Comparison of ENCODE assay signal across 9 cellular contexts in the genomic region with DNA sequence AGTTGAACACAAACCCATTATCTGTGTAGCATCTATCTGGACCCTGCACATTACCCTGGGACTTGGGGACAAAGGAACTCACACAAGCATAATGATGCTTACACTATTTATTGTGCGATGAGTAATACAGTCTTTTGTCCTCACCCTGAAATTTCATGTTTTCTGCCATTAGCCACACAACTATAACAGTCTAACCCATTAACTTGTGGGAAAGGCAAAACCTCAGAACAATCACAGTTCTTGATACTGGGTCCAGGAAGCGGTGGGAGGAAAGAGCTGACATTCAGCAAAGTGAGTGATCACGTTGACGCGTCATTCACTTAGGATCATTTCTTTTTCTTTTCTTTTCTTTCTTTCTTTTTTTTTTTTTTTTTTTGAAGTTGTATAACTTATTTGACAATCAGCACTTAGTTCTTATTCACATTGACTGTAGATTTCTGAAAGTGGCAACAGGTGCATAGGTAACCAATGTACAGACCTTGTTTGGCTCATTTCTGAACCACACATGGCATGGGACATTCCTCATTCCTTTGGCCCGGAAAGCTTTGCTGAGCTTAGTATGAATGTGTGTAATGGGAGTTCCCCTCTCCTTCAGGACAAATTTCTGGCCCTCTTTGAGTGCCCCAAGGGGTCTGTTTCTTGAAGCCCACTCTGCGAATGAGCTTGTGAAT.
A peak's percentile ranks its signal among the peaks of the same experiment; 100 is the strongest.
DNase-seq lines count a peak whose midpoint lies in the region; ATAC-seq and TF ChIP-seq lines count a peak whose summit lies in the region.
"Had no signal": no experiment of that assay in that cellular context is flagged by ENCODE, and none has a peak within 500 bp of the region (broad histone marks: within the 10 kb centered on the region; RNA-seq: fewer than 3 reads in every experiment).

No MANE protein-coding gene starts in this region.

- no peaks in the 10 kb centered on the region for H3K9me3 Mint-ChIP-seq in activated naive CD4-positive, alpha-beta T cell treated with anti-CD3 and anti-CD28 coated beads, Interleukin-2, amount 10 ng/mL, durations not matched to agents 7 days and 5 days

- H3K36me3 Mint-ChIP-seq in activated naive CD4-positive, alpha-beta T cell treated with anti-CD3 and anti-CD28 coated beads, Interleukin-2, amount 10 ng/mL, durations not matched to agents 7 days and 5 days: no peaks in the 10 kb centered on the region

- intact Hi-C loops in left lung (cut with DNase I): no loop called here

- H3K27me3 Mint-ChIP-seq in activated naive CD4-positive, alpha-beta T cell treated with anti-CD3 and anti-CD28 coated beads, Interleukin-2, amount 10 ng/mL, durations not matched to agents 7 days and 5 days: peaks cover 6% of the 10 kb centered on the region

- no peaks in the 10 kb centered on the region for H3K9me3 ChIP-seq in left lung

- no peaks in the 10 kb centered on the region for H3K4me1 ChIP-seq in left lung

- H3K27ac Mint-ChIP-seq in activated naive CD4-positive, alpha-beta T cell treated with anti-CD3 and anti-CD28 coated beads, Interleukin-2, amount 10 ng/mL, durations not matched to agents 7 days and 5 days: peak overlapping the region; percentile 15

- H3K36me3 ChIP-seq in left lung: no peaks in the 10 kb centered on the region

- in situ Hi-C loops in G401 (cut with HindIII; ENCODE audit: low sequenced_read_pairs): no loop called here

- DNase-seq in DMS53 treated with DMSO at 0.1 percent for 48 hours (lab: John Stamatoyannopoulos, UW; ENCODE audit: unreplicated experiment): peak; percentile 7
- DNase-seq in activated naive CD4-positive, alpha-beta T cell treated with anti-CD3 and anti-CD28 coated beads, Interleukin-2, amount 10 ng/mL, durations not matched to agents 7 days and 5 days: no peak
- no peak for DNase-seq in G401 (ENCODE audit: low spot score)
- DNase-seq in HuH-7.5 (ENCODE audit: low spot score): no peak
- DNase-seq in NCI-H1048 (lab: John Stamatoyannopoulos, UW): no peak
- DNase-seq in left lung: no peak
- DNase-seq: EL had no signal

- H3K27ac ChIP-seq in left lung: no peak overlapping the region

- ATAC-seq in GM19372 (IDR thresholded peaks at IDR 0.05; ENCODE audit: low read depth, unreplicated experiment) (peak; percentile 40), HG03095 (IDR thresholded peaks at IDR 0.05; ENCODE audit: unreplicated experiment) (peak; percentile 46), left lung (no peak)

- no peak for TF ChIP-seq CTCF in left lung (IDR thresholded peaks at IDR 0.05)

- no peak overlapping the region for H3K4me3 ChIP-seq in left lung

- CTCF ChIA-PET in activated naive CD4-positive, alpha-beta T cell treated with anti-CD3 and anti-CD28 coated beads, Interleukin-2, amount 10 ng/mL, durations not matched to agents 7 days and 5 days (lab: Charles Lee): no interaction called here

- H3K27me3 ChIP-seq in left lung: no peaks in the 10 kb centered on the region

- no peak overlapping the region for H3K4me3 Mint-ChIP-seq in activated naive CD4-positive, alpha-beta T cell treated with anti-CD3 and anti-CD28 coated beads, Interleukin-2, amount 10 ng/mL, durations not matched to agents 7 days and 5 days

- peaks cover 8% of the 10 kb centered on the region for H3K4me1 Mint-ChIP-seq in activated naive CD4-positive, alpha-beta T cell treated with anti-CD3 and anti-CD28 coated beads, Interleukin-2, amount 10 ng/mL, durations not matched to agents 7 days and 5 days
